Comparison of ENCODE assay signal across 16 cellular contexts in the genomic region with DNA sequence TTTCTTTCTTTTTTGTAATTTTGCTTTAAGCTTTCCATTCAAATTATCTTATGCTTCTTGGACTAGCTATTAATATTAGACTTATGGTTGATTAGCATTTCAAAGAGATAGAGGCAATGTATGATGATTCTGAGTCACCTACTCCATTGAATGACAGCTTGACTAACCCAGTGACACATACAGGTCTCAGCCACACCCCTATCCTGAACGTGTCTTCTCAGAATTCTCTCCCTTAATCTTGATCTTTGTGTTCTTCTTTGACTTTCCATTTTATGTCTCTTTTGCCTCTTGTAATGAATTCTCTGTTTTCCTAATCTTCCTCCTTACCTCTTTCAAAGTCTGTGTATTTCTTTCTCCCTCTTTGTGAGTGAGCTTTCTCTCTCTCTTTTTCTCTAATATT.
"Had no signal": no experiment of that assay in that cellular context is flagged by ENCODE, and none has a peak within 500 bp of the region (broad histone marks: within the 10 kb centered on the region; RNA-seq: fewer than 3 reads in every experiment).

No MANE protein-coding gene starts in this region.

- H3K4me3 ChIP-seq: coronary artery, mucosa of descending colon, suprapubic skin, transverse colon, uterus had no signal

- DNase-seq: activated CD4-positive, alpha-beta T cell treated with anti-CD3 and anti-CD28 coated beads, Interleukin-2, amount 10 ng/mL, durations not matched to agents 7 days and 5 days; activated CD4-positive, CD25-positive, alpha-beta regulatory T cell; activated naive CD4-positive, alpha-beta T cell treated with anti-CD3 and anti-CD28 coated beads, Interleukin-2, amount 10 ng/mL, durations not matched to agents 7 days and 5 days; activated naive CD8-positive, alpha-beta T cell treated with anti-CD3 and anti-CD28 coated beads, Interleukin-2, amount 50 U/mL, for 24 hours; anterior cingulate cortex; brain microvascular endothelial cell; immature natural killer cell; mesenchymal stem cell; mucosa of descending colon; naive B cell; stimulated activated CD4-positive, alpha-beta T cell treated with anti-CD3 and anti-CD28 coated beads, Interleukin-2, amount 100 ng/mL, for 24 hours; SW 1271; transverse colon; uterus had no signal

- ATAC-seq: activated naive CD8-positive, alpha-beta T cell treated with anti-CD3 and anti-CD28 coated beads, Interleukin-2, amount 50 U/mL, for 24 hours; mucosa of descending colon had no signal

- H3K36me3 ChIP-seq: brain microvascular endothelial cell, suprapubic skin, transverse colon, uterus had no signal

- H3K27me3 ChIP-seq: brain microvascular endothelial cell, suprapubic skin, transverse colon, uterus had no signal
